ENCODE assay signal across 8 cellular contexts in genomic region chr2:183078163-183078466, GRCh38. TPM values are rescaled to one million over a fixed set of nuclear protein-coding genes. Genes with fewer than 3 reads are reported as not detected.
DNase-seq lines count a peak whose midpoint lies in the region; ATAC-seq, FAIRE-seq and TF ChIP-seq lines count a peak whose summit lies in the region.

No MANE protein-coding gene starts in this region.

- no peaks in the 10 kb centered on the region for H3K27me3 ChIP-seq in CD8-positive, alpha-beta T cell (ENCODE audit: insufficient read depth, low read length)
- H3K27me3 ChIP-seq in IMR-90 (ENCODE audit: control insufficient read depth, insufficient read depth, low read length) (peaks cover 11% of the 10 kb centered on the region), body of pancreas (no peaks in the 10 kb centered on the region)

- H3K9ac ChIP-seq in IMR-90 (ENCODE audit: low read depth, low read length) (peak overlapping the region; percentile 69), kidney (ENCODE audit: low read length in 2 of 2) (peak overlapping the region; percentile 84 to 87)

- in situ Hi-C loops in IMR-90 (cut with MboI; ENCODE audit: low sequenced_read_pairs) = no loop called here

- no peaks in the 10 kb centered on the region for H3K9me1 ChIP-seq in IMR-90 (ENCODE audit: insufficient read depth, low read length)

- no peak for FAIRE-seq in kidney (lab: Jason Lieb, UNC)

- H2BK5ac ChIP-seq in IMR-90 (ENCODE audit: low read depth, low read length, poor library complexity, severe bottlenecking) = no peak overlapping the region

- H4K20me1 ChIP-seq in IMR-90 (ENCODE audit: insufficient read depth, low read length) = no peaks in the 10 kb centered on the region

- no peak overlapping the region for H2AK9ac ChIP-seq in IMR-90 (replicated peaks; ENCODE audit: low read depth, low read length, poor library complexity)

- no peak for TF ChIP-seq RAD21 in IMR-90 (IDR thresholded peaks at IDR 0.05; ENCODE audit: low read length)

- BruUV-seq in IMR-90 (replicated peaks; lab: Mats Ljungman, UMichigan) = no TSS peak

- peak overlapping the region; percentile 94 for H3K4me3 Mint-ChIP-seq in CD8-positive, alpha-beta T cell

- peak overlapping the region; percentile 21; the same call in 1 of the 2 replicates for H3K56ac ChIP-seq in IMR-90 (ENCODE audit: extremely low read depth, insufficient read depth, low read length)

- peak overlapping the region; percentile 85 for H3K4ac ChIP-seq in IMR-90 (ENCODE audit: low read depth, low read length)

- H3K4me3 ChIP-seq in CD8-positive, alpha-beta T cell (ENCODE audit: low read depth, low read length) = peak overlapping the region; percentile 74
- H3K4me3 ChIP-seq in IMR-90 (ENCODE audit: insufficient read depth, low read depth, low read length) (peak overlapping the region; percentile 74), body of pancreas (peak overlapping the region; percentile 5 to 18), kidney (ENCODE audit: low read length in 2 of 2) (peak overlapping the region; percentile 97)

- intact Hi-C loops in CD8-positive, alpha-beta T cell (cut with DNase I, micrococcal nuclease) = loop anchor here (1.0 kb wide), 2 partner anchors 40 to 46 kb away; partner anchors contain the start of genes NUP35 (in 2 of the 2) and NCKAP1 (in 1 of the 2)
- intact Hi-C loops in IMR-90 (cut with micrococcal nuclease) (loop anchor here (2.0 kb wide), 1 partner anchor 39 kb away; the partner anchor contains the start of gene NCKAP1), body of pancreas (cut with DNase I) (no loop called here), kidney (cut with DNase I) (no loop called here), posterior vena cava (cut with DNase I) (no loop called here), sciatic nerve (cut with DNase I) (no loop called here)

- H3K27ac Mint-ChIP-seq in CD8-positive, alpha-beta T cell = peak overlapping the region; percentile 66

- no peak overlapping the region for H3K27ac ChIP-seq in CD8-positive, alpha-beta T cell (ENCODE audit: low read depth, low read length)
- H3K27ac ChIP-seq in IMR-90 (ENCODE audit: insufficient read depth, low read length) = peak overlapping the region; percentile 2; the same call in 1 of the 2 replicates
- H3K27ac ChIP-seq in body of pancreas = peak overlapping the region; percentile 76 to 90 (median 86)
- H3K27ac ChIP-seq in kidney (ENCODE audit: low read depth in 2 of 2, low read length in 2 of 2) = peak overlapping the region; percentile 84 to 90
- peak overlapping the region; percentile 68 for H3K27ac ChIP-seq in substantia nigra (ENCODE audit: low read depth, low read length, poor library complexity, severe bottlenecking)

- dilution Hi-C loops in IMR-90 (cut with HindIII; ENCODE audit: low sequenced_read_pairs, unreplicated experiment) = no loop called here

- peaks cover 11% of the 10 kb centered on the region for H3K4me1 Mint-ChIP-seq in CD8-positive, alpha-beta T cell (ENCODE audit: low read depth)

- peak in 1 of 7 experiments; percentile 55 for DNase-seq in CD8-positive, alpha-beta T cell
- no peak for DNase-seq in IMR-90
- no peak for DNase-seq in body of pancreas
- DNase-seq in kidney = peak; percentile 67
- DNase-seq in substantia nigra (lab: John Stamatoyannopoulos, UW) = peak in 13 of 49 donors; percentile 33 to 72 (median 47)
- DNase-seq in amniotic stem cell (lab: John Stamatoyannopoulos, UW) = no peak
- no peak for DNase-seq in posterior vena cava (ENCODE audit: low spot score)
- DNase-seq in sciatic nerve (ENCODE audit: low spot score) = no peak

- H2BK20ac ChIP-seq in IMR-90 (ENCODE audit: low read depth, low read length) = no peak overlapping the region

- H3K36me3 Mint-ChIP-seq in CD8-positive, alpha-beta T cell = peaks cover 10% of the 10 kb centered on the region

- POLR2A ChIA-PET in CD8-positive, alpha-beta T cell (lab: Charles Lee) = interaction anchor here (0.6 to 1.1 kb wide), 2 partner anchors 44 to 45 kb away, joined by 3 read pairs; no protein-coding TSS in a partner anchor
- POLR2A ChIA-PET in IMR-90 (lab: Charles Lee; ENCODE audit: unreplicated experiment) = interaction anchor here (1.0 kb wide), 1 partner anchor 128 kb away, joined by 3 read pairs; no protein-coding TSS in a partner anchor

- TF ChIP-seq POLR2A in IMR-90 (IDR thresholded peaks at IDR 0.05; ENCODE audit: low read depth, low read length) (no peak), body of pancreas (IDR thresholded peaks at IDR 0.05) (no peak)

- H2BK15ac ChIP-seq in IMR-90 (ENCODE audit: low read depth, low read length) = no peak overlapping the region; the same call in 1 of the 3 replicates

- H3K4me1 ChIP-seq in CD8-positive, alpha-beta T cell (ENCODE audit: insufficient read depth, low read length) = peaks cover 7% of the 10 kb centered on the region
- no peaks in the 10 kb centered on the region for H3K4me1 ChIP-seq in IMR-90 (ENCODE audit: control insufficient read depth, insufficient read depth, low read length)
- H3K4me1 ChIP-seq in body of pancreas = peaks cover 8% of the 10 kb centered on the region
- H3K4me1 ChIP-seq in kidney (ENCODE audit: control insufficient read depth in 1 of 2, insufficient read depth in 1 of 2, low read depth in 1 of 2, low read length in 2 of 2) = peaks cover 0 to 7% of the 10 kb centered on the region in 2 donors

- H3K23ac ChIP-seq in IMR-90 (ENCODE audit: low read depth, low read length) = peak overlapping the region; percentile 66

- H3K4me2 ChIP-seq in IMR-90 (ENCODE audit: low read depth, low read length) = peak overlapping the region; percentile 94

- H2AK5ac ChIP-seq in IMR-90 (ENCODE audit: low read depth, low read length) = no peak overlapping the region

- no peaks in the 10 kb centered on the region for H3K36me3 ChIP-seq in CD8-positive, alpha-beta T cell (ENCODE audit: insufficient read depth, low read length)
- H3K36me3 ChIP-seq in IMR-90 (ENCODE audit: control insufficient read depth, insufficient read depth, low read length) (no peaks in the 10 kb centered on the region), body of pancreas (replicated peaks in 1 of 2; ENCODE audit: insufficient read depth in 1 of 2, low read depth in 2 of 2) (no peaks in the 10 kb centered on the region), kidney (ENCODE audit: control insufficient read depth in 1 of 2, insufficient read depth in 2 of 2, low read length in 2 of 2) (no peaks in the 10 kb centered on the region)

- H3K14ac ChIP-seq in IMR-90 (replicated peaks; ENCODE audit: low read depth, low read length) = peak overlapping the region; percentile 93

- peak overlapping the region; percentile 47; the same call in 1 of the 2 replicates for H2BK120ac ChIP-seq in IMR-90 (ENCODE audit: low read depth, low read length)

- 0 out of 2 replicates have a peak overlapping the region, but pooled peaks have one; percentile 54 for H4K91ac ChIP-seq in IMR-90 (ENCODE audit: insufficient read depth, low read depth, low read length)

- peak overlapping the region; percentile 95 for H2AFZ ChIP-seq in IMR-90 (replicated peaks; ENCODE audit: low read length, poor library complexity)

- H4K8ac ChIP-seq in IMR-90 (ENCODE audit: low read depth in 2 of 2, low read length in 2 of 2) = peak overlapping the region; percentile 86 to 96

- H3K79me1 ChIP-seq in IMR-90 (ENCODE audit: low read depth in 1 of 2, low read length in 2 of 2) = no peaks in the 10 kb centered on the region

- no peaks in the 10 kb centered on the region for H3K9me3 ChIP-seq in CD8-positive, alpha-beta T cell (ENCODE audit: low read length)
- H3K9me3 ChIP-seq in IMR-90 (ENCODE audit: control insufficient read depth, insufficient read depth, low read length) (no peaks in the 10 kb centered on the region), body of pancreas (no peaks in the 10 kb centered on the region), kidney (ENCODE audit: control insufficient read depth in 1 of 2, low read length in 2 of 2) (no peaks in the 10 kb centered on the region)

- no CpG with 5 or more reads among the region's 8 CpGs for WGBS in IMR-90 (ENCODE audit: extremely low coverage in 2 of 2, insufficient read length in 1 of 2), 2 experiments
- 1 to 2% methylated on average over 8 of the region's 8 CpGs for WGBS in body of pancreas, 2 donors

- TF ChIP-seq CTCF in CD8-positive, alpha-beta T cell (IDR thresholded peaks at IDR 0.05) = no peak
- TF ChIP-seq CTCF in IMR-90 (conservative IDR thresholded peaks at IDR 0.05; ENCODE audit: low read depth, low read length) = no peak
- no peak for TF ChIP-seq CTCF in body of pancreas (IDR thresholded peaks at IDR 0.05)
- TF ChIP-seq CTCF in kidney (IDR thresholded peaks at IDR 0.05; ENCODE audit: borderline replicate concordance, extremely low read depth, insufficient read depth) = no peak

- no peaks in the 10 kb centered on the region for H3K9me3 Mint-ChIP-seq in CD8-positive, alpha-beta T cell

- H3K27me3 Mint-ChIP-seq in CD8-positive, alpha-beta T cell (ENCODE audit: low read depth) = peaks cover 2% of the 10 kb centered on the region

- no peak overlapping the region for H3K18ac ChIP-seq in IMR-90 (ENCODE audit: low read depth, low read length)

- ATAC-seq in CD8-positive, alpha-beta T cell = peak; percentile 50
- ATAC-seq in IMR-90 (ENCODE audit: low read depth) (no peak; the same call in 1 of the 2 replicates), body of pancreas (no peak), sciatic nerve (no peak)

- CTCF ChIA-PET in CD8-positive, alpha-beta T cell (lab: Charles Lee) = interaction anchor here (0.7 kb wide), 1 partner anchor 11 kb away, joined by 3 read pairs; no protein-coding TSS in a partner anchor
- CTCF ChIA-PET in IMR-90 (lab: Yijun Ruan, JAX) = interaction anchor here (0.8 to 1.8 kb wide), 2 partner anchors 9 to 11 kb away, joined by 3 to 8 read pairs; no protein-coding TSS in a partner anchor

- H4K5ac ChIP-seq in IMR-90 (ENCODE audit: low read depth, low read length) = peak overlapping the region; percentile 66

RNA-seq across cellular contexts. Expression of gene DUSP19, which starts 0.4 kb away (rescaled TPM):
- total RNA-seq in CD8-positive, alpha-beta T cell = under 1 TPM in 1 of 2 experiments, not detected in 1; 0.24 TPM
- total RNA-seq in IMR-90 (2012; rRNA removed) (1.4 and 2.5 TPM in 2 replicates), body of pancreas (1 to 10 TPM; 1.6 to 2.0 TPM), kidney (4.4 TPM), posterior vena cava (1 to 10 TPM; 5.7 to 9.1 TPM), sciatic nerve (3.0 TPM)
- polyA plus RNA-seq in IMR-90 (2012; rRNA removed) (0.46 and 0.86 TPM in 2 replicates), kidney (ENCODE audit: insufficient read depth, low read depth, low replicate concordance) (1.8 TPM)
- polyA plus RNA-seq in IMR-90 (2012; cell fraction: cytosol; rRNA removed) = 0.14 and 0.18 TPM in 2 replicates
- 0.04 and 0.44 TPM in 2 replicates for polyA plus RNA-seq in IMR-90 (2012; cell fraction: nucleus; rRNA removed; ENCODE audit: low replicate concordance)

RNA-seq across cellular contexts. Expression of gene NCKAP1, which starts 39.9 kb away (rescaled TPM):
- 1 to 10 TPM in 1 of 2 experiments, under 1 TPM in 1; 0.81 to 1.4 TPM for total RNA-seq in CD8-positive, alpha-beta T cell
- total RNA-seq in IMR-90 (2012; rRNA removed) (160 and 188 TPM in 2 replicates), body of pancreas (10 to 100 TPM; 19.8 to 59.9 TPM), kidney (140 TPM), posterior vena cava (100 to 1,000 TPM; 187 to 280 TPM), sciatic nerve (150 TPM)
- polyA plus RNA-seq in IMR-90 (2012; rRNA removed) (63.5 and 91.1 TPM in 2 replicates), kidney (ENCODE audit: insufficient read depth, low read depth, low replicate concordance) (45.4 TPM)
- 14.3 and 16.6 TPM in 2 replicates for polyA plus RNA-seq in IMR-90 (2012; cell fraction: cytosol; rRNA removed)
- 5.6 and 63.7 TPM in 2 replicates for polyA plus RNA-seq in IMR-90 (2012; cell fraction: nucleus; rRNA removed; ENCODE audit: low replicate concordance)

RNA-seq across cellular contexts. Expression of gene NUP35, which starts 46.1 kb away (rescaled TPM):
- 10 to 100 TPM; 14.5 to 15.9 TPM for total RNA-seq in CD8-positive, alpha-beta T cell
- total RNA-seq in IMR-90 (2012; rRNA removed) = 20.0 and 23.3 TPM in 2 replicates
- polyA plus RNA-seq in IMR-90 (2012; rRNA removed) = 10.6 and 10.9 TPM in 2 replicates
- 2.2 and 3.7 TPM in 2 replicates for polyA plus RNA-seq in IMR-90 (2012; cell fraction: cytosol; rRNA removed)
- polyA plus RNA-seq in IMR-90 (2012; cell fraction: nucleus; rRNA removed; ENCODE audit: low replicate concordance) = 0.87 and 8.0 TPM in 2 replicates
- total RNA-seq in body of pancreas = 1 to 10 TPM; 4.0 to 6.2 TPM
- 17.9 TPM for total RNA-seq in kidney
- 12.3 TPM for polyA plus RNA-seq in kidney (ENCODE audit: insufficient read depth, low read depth, low replicate concordance)
- total RNA-seq in posterior vena cava = 10 to 100 TPM in 1 of 2 donors, 1 to 10 TPM in 1; 9.8 to 11.7 TPM
- 21.1 TPM for total RNA-seq in sciatic nerve

Comparison
In these comparisons a context has a peak if more than half of its experiments do, and no peak if none do; other contexts are left out.
1. H3K4me3 ChIP-seq: peak in every context shown above with its lines; median percentile 97 in kidney; 74 in CD8-positive, alpha-beta T cell; 74 in IMR-90; 12 in body of pancreas.
2. RNA of gene NCKAP1, which starts 39.9 kb away (total RNA-seq): 187 to 280 TPM in posterior vena cava, 160 to 188 TPM in IMR-90, 150 TPM in sciatic nerve (single experiment), 140 TPM in kidney (single experiment) and 19.8 to 59.9 TPM in body of pancreas; 0.81 to 1.4 TPM in CD8-positive, alpha-beta T cell; every median in the first group is over 4 times any median in the second.
3. intact Hi-C loops: an anchor here in CD8-positive, alpha-beta T cell (1.0 kb wide) and IMR-90 (2.0 kb wide); none called in body of pancreas, kidney, posterior vena cava and sciatic nerve.